ENCODE assay signal across 8 cellular contexts in genomic region chr12:119804011-119804641, GRCh38.
A peak's percentile ranks its signal among the peaks of the same experiment; 100 is the strongest.
DNase-seq lines count a peak whose midpoint lies in the region; FAIRE-seq and TF ChIP-seq lines count a peak whose summit lies in the region.

No MANE protein-coding gene starts in this region.

- H3K4me2 ChIP-seq in Loucy (ENCODE audit: low read depth, low read length, poor library complexity, severe bottlenecking) = no peak overlapping the region

- peak; percentile 40 for TF ChIP-seq CTCF in D721Med (IDR thresholded peaks at IDR 0.05; ENCODE audit: insufficient read depth, missing control alignments)
- TF ChIP-seq CTCF in Loucy (conservative IDR thresholded peaks at IDR 0.05; ENCODE audit: low read length) = peak; percentile 44
- peak; percentile 69 for TF ChIP-seq CTCF in brain microvascular endothelial cell (IDR thresholded peaks at IDR 0.05; ENCODE audit: low read depth, low read length, missing control alignments)

- no peak for FAIRE-seq in D721Med (lab: Jason Lieb, UNC)
- FAIRE-seq in GM19239 (lab: Jason Lieb, UNC) = no peak

- H3K4me3 ChIP-seq in Loucy (ENCODE audit: low read length, poor library complexity, severe bottlenecking) (no peak overlapping the region), brain microvascular endothelial cell (ENCODE audit: low read depth, low read length) (peak overlapping the region; percentile 60), skin epidermis (peak overlapping the region; percentile 8 to 20 (median 11))

- H3K27ac ChIP-seq in brain microvascular endothelial cell (no peak overlapping the region), skin epidermis (no peak overlapping the region)

- H3K27me3 ChIP-seq in Loucy (ENCODE audit: insufficient read depth, low read length, poor library complexity, severe bottlenecking) = no peaks in the 10 kb centered on the region
- H3K27me3 ChIP-seq in brain microvascular endothelial cell (replicated peaks) = no peaks in the 10 kb centered on the region

- no peak overlapping the region for H2AFZ ChIP-seq in Loucy (ENCODE audit: low read length)

- DNase-seq in D721Med (ENCODE audit: insufficient read length, low spot score) (peak; percentile 51), brain microvascular endothelial cell (peak; percentile 66), iPS-NIHi11 (ENCODE audit: low spot score) (peak; percentile 86), GM19239 (ENCODE audit: insufficient read length, low spot score) (no peak), GM19238 (ENCODE audit: insufficient read length, low spot score) (no peak), NCI-H2107 treated with DMSO at 0.1 percent for 48 hours (lab: John Stamatoyannopoulos, UW; ENCODE audit: unreplicated experiment) (no peak)

- peaks cover 6% of the 10 kb centered on the region; the same call in 1 of the 2 replicates for H3K9me3 ChIP-seq in Loucy (ENCODE audit: insufficient read depth, low read depth, low read length)

- no peak overlapping the region for H3K9ac ChIP-seq in Loucy (ENCODE audit: low read depth, low read length, poor library complexity, severe bottlenecking)

- H3F3A ChIP-seq in Loucy (ENCODE audit: low read depth) = no peaks in the 10 kb centered on the region

- H3K36me3 ChIP-seq in Loucy (ENCODE audit: insufficient read depth, low read length) = peaks cover 82% of the 10 kb centered on the region
- no peaks in the 10 kb centered on the region for H3K36me3 ChIP-seq in brain microvascular endothelial cell (replicated peaks)

- no peaks in the 10 kb centered on the region for H3K4me1 ChIP-seq in Loucy (ENCODE audit: insufficient read depth, low read length, poor library complexity, severe bottlenecking)

- H3K9me2 ChIP-seq in Loucy (replicated peaks; ENCODE audit: low read depth, low read length) = no peaks in the 10 kb centered on the region

- no peaks in the 10 kb centered on the region for H4K20me1 ChIP-seq in Loucy (ENCODE audit: insufficient read depth, low read length, poor library complexity, severe bottlenecking)

- in situ Hi-C loops in brain microvascular endothelial cell (cut with HindIII; ENCODE audit: low pct_ligation_motif_present, low sequenced_read_pairs) = no loop called here

- H3K79me2 ChIP-seq in Loucy (ENCODE audit: insufficient read depth, low read length) = peaks cover 37% of the 10 kb centered on the region

Comparison
In these comparisons a context has a peak if more than half of its experiments do, and no peak if none do; other contexts are left out.
1. DNase-seq: peak in D721Med (single experiment), brain microvascular endothelial cell (single experiment) and iPS-NIHi11 (single experiment); none in GM19239 (single experiment), GM19238 (single experiment) and NCI-H2107 treated with DMSO at 0.1 percent for 48 hours (single experiment).
2. Peak in every context shown above with its lines, with median percentiles within 50 percentile points of each other: CTCF ChIP-seq.